ENCODE assay signal across 27 cellular contexts in the genomic region with DNA sequence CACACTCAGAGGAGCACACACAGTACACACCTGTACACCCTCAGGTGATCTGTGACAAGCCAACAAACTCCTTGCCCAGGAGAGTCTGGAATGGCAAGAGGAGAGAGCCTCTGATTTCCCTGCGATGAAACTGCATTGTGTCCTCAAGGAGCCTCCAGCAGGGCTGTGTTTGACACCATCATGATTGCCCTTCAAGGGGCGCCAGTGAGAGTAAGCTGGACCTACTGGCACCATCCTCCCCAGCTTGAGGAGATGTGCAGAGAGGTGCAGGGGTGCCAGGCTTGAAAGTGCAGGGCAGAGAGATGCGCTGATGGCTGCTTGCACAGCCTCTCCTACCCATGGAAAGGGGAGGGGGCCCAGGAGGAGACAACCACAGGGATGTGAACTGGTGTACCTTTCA.
"Had no signal": no experiment of that assay in that cellular context is flagged by ENCODE, and none has a peak within 500 bp of the region (broad histone marks: within the 10 kb centered on the region; RNA-seq: fewer than 3 reads in every experiment).

No MANE protein-coding gene starts in this region.

- DNase-seq: hippocampal formation; islet precursor cell; left ventricle myocardium inferior; mesendoderm; naive B cell; natural killer cell; nephron progenitor cell; ovary; posterior cingulate gyrus; retina; right cardiac atrium; small intestine; spleen; stimulated activated CD4-positive, alpha-beta T cell treated with anti-CD3 and anti-CD28 coated beads, Interleukin-4, amount 100 ng/mL, for 24 hours; stimulated activated naive CD4-positive, alpha-beta T cell; tibial artery; trophoblast cell; upper lobe of right lung had no signal

- H3K4me3 Mint-ChIP-seq: mesothelial cell of epicardium; naive B cell; natural killer cell; nephron progenitor cell; neural progenitor cell; stimulated activated effector memory CD8-positive, alpha-beta T cell treated with anti-CD3 and anti-CD28 coated beads, Interleukin-12 subunit alpha, Interleukin-12 subunit beta, amount 100 ng/mL, for 72 hours; stimulated activated naive CD8-positive, alpha-beta T cell treated with anti-CD3 and anti-CD28 coated beads, Interleukin-15, Interleukin-2, amounts not matched to agents 100 ng/mL and 50 ng/mL, for 24 hours had no signal

- H3K4me3 ChIP-seq: left ventricle myocardium inferior, lung, neural progenitor cell, ovary, prostate gland, spleen, suprapubic skin, thoracic aorta, tibial artery, upper lobe of right lung had no signal

- H3K27ac ChIP-seq: left ventricle myocardium inferior, neural progenitor cell, ovary, prostate gland, spleen, suprapubic skin, thoracic aorta, tibial artery, upper lobe of right lung had no signal

- H3K27me3 Mint-ChIP-seq: naive B cell; stimulated activated naive CD8-positive, alpha-beta T cell treated with anti-CD3 and anti-CD28 coated beads, Interleukin-15, Interleukin-2, amounts not matched to agents 100 ng/mL and 50 ng/mL, for 24 hours had no signal

- H3K27ac Mint-ChIP-seq: mesothelial cell of epicardium; naive B cell; natural killer cell; nephron progenitor cell; neural progenitor cell; stimulated activated effector memory CD8-positive, alpha-beta T cell treated with anti-CD3 and anti-CD28 coated beads, Interleukin-12 subunit alpha, Interleukin-12 subunit beta, amount 100 ng/mL, for 72 hours; stimulated activated naive CD8-positive, alpha-beta T cell treated with anti-CD3 and anti-CD28 coated beads, Interleukin-15, Interleukin-2, amounts not matched to agents 100 ng/mL and 50 ng/mL, for 24 hours had no signal

- H3K4me1 Mint-ChIP-seq: naive B cell; natural killer cell; stimulated activated effector memory CD8-positive, alpha-beta T cell treated with anti-CD3 and anti-CD28 coated beads, Interleukin-12 subunit alpha, Interleukin-12 subunit beta, amount 100 ng/mL, for 72 hours had no signal

- H2AFZ ChIP-seq: neural progenitor cell had no signal

- ATAC-seq: natural killer cell; right cardiac atrium; sciatic nerve; stimulated activated effector memory CD8-positive, alpha-beta T cell treated with anti-CD3 and anti-CD28 coated beads, Interleukin-12 subunit alpha, Interleukin-12 subunit beta, amount 100 ng/mL, for 72 hours; upper lobe of right lung had no signal

- H3K36me3 ChIP-seq: left ventricle myocardium inferior, neural progenitor cell, ovary, prostate gland, spleen, suprapubic skin, thoracic aorta, tibial artery, upper lobe of right lung had no signal

- H3K9me3 Mint-ChIP-seq: natural killer cell; nephron progenitor cell; stimulated activated effector memory CD8-positive, alpha-beta T cell treated with anti-CD3 and anti-CD28 coated beads, Interleukin-12 subunit alpha, Interleukin-12 subunit beta, amount 100 ng/mL, for 72 hours; stimulated activated naive CD8-positive, alpha-beta T cell treated with anti-CD3 and anti-CD28 coated beads, Interleukin-15, Interleukin-2, amounts not matched to agents 100 ng/mL and 50 ng/mL, for 24 hours had no signal

- H3K9me3 ChIP-seq: left ventricle myocardium inferior, ovary, prostate gland, spleen, suprapubic skin, thoracic aorta, tibial artery, upper lobe of right lung had no signal

- H3K27me3 ChIP-seq: neural progenitor cell, ovary had no signal

- H3K36me3 Mint-ChIP-seq: mesothelial cell of epicardium; naive B cell; natural killer cell; neural progenitor cell; stimulated activated effector memory CD8-positive, alpha-beta T cell treated with anti-CD3 and anti-CD28 coated beads, Interleukin-12 subunit alpha, Interleukin-12 subunit beta, amount 100 ng/mL, for 72 hours had no signal

- H3K4me1 ChIP-seq: prostate gland, suprapubic skin, upper lobe of right lung had no signal

- H3K9ac ChIP-seq: neural progenitor cell had no signal

- H3K4me2 ChIP-seq: neural progenitor cell had no signal
